6 cellular contexts compared by ENCODE assay signal in the genomic region with DNA sequence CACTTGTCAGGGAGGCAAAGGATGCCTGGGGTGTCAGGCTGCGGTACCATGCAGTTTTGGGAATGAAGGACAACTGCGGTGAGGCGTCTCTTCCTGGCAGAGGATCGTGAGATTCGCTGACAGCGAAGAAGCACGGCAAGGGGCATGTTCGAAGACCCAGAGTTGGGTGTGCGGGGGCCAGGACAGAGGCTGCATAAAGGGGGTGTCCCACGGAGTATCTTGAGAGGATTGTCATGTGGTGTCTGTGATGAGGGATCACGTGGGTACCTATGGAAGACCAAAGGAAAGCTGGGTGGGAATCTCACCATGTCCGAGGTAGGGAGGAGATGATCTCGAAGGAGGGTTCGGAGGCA. TPM values are rescaled to one million over a fixed set of nuclear protein-coding genes. Genes with fewer than 3 reads are reported as not detected.
DNase-seq lines count a peak whose midpoint lies in the region; ATAC-seq and TF ChIP-seq lines count a peak whose summit lies in the region.

No MANE protein-coding gene starts in this region.

- POLR2A ChIA-PET in GM10248 (lab: Yijun Ruan, JAX), result interaction anchor here (1.0 to 1.5 kb wide), 3 partner anchors 19 to 547 kb away, joined by 3 to 7 read pairs (median 5); a partner anchor contains a TSS
- POLR2A ChIA-PET in Panc1 (lab: Charles Lee), result interaction anchor here (0.6 to 0.8 kb wide), 2 partner anchors 19 to 94 kb away, joined by 3 read pairs; a partner anchor contains a TSS

- intact Hi-C loops in Panc1 (cut with micrococcal nuclease; ENCODE audit: unreplicated experiment), result no loop called here
- intact Hi-C loops in right cardiac atrium (cut with DNase I), result no loop called here

- no peak for TF ChIP-seq CTCF in GM10248 (IDR thresholded peaks at IDR 0.05; ENCODE audit: control extremely low read depth, extremely low read depth, low read depth, missing control alignments)
- no peak for TF ChIP-seq CTCF in Panc1 (IDR thresholded peaks at IDR 0.05)

- CTCF ChIA-PET in GM10248 (lab: Yijun Ruan, JAX) (interaction anchor here (1.0 to 2.4 kb wide), 14 partner anchors 12 to 114 kb away, joined by 3 to 25 read pairs (median 4); a partner anchor contains a TSS), Panc1 (lab: Charles Lee) (interaction anchor here (0.7 kb wide), 1 partner anchor 52 kb away, joined by 4 read pairs; no protein-coding TSS in a partner anchor)

- H3K4me3 ChIP-seq in Panc1 (ENCODE audit: low read depth in 2 of 2, low read length in 2 of 2) (peak overlapping the region; percentile 99), right cardiac atrium (ENCODE audit: low read length) (peak overlapping the region; percentile 90)

- no peaks in the 10 kb centered on the region for H3K9me3 ChIP-seq in Panc1 (ENCODE audit: control insufficient read depth, insufficient read depth, low read depth, low read length)
- H3K9me3 ChIP-seq in right cardiac atrium (ENCODE audit: control insufficient read depth, low read length), result no peaks in the 10 kb centered on the region

- H3K4me1 ChIP-seq in Panc1 (ENCODE audit: control insufficient read depth, insufficient read depth, low read length) (peaks cover 10% of the 10 kb centered on the region; the same call in 1 of the 2 replicates), right cardiac atrium (ENCODE audit: control insufficient read depth, insufficient read depth, low read length) (peaks cover 6% of the 10 kb centered on the region)

- TSS peak; percentile 91 for BruUV-seq in Panc1 (replicated peaks; lab: Mats Ljungman, UMichigan)

- ATAC-seq in Panc1 (peak; percentile 15), right cardiac atrium (peak; percentile 2 to 9), GM19351 (IDR thresholded peaks at IDR 0.05; ENCODE audit: unreplicated experiment) (no peak), GM21367 (IDR thresholded peaks at IDR 0.05; ENCODE audit: unreplicated experiment) (no peak)

- peak; percentile 14 for DNase-seq in GM10248 (ENCODE audit: extremely low spot score)
- DNase-seq in Panc1 (ENCODE audit: low read depth, low spot score), result no peak
- no peak for DNase-seq in right cardiac atrium
- peak; percentile 46 for DNase-seq in ureter (ENCODE audit: low spot score)

- 14% methylated on average over 14 of the region's 14 CpGs for whole genome bisulfite sequencing in right cardiac atrium

- H3K36me3 ChIP-seq in Panc1 (ENCODE audit: control insufficient read depth, insufficient read depth, low read length), result peaks cover 4% of the 10 kb centered on the region; the same call in 1 of the 2 replicates

- H3K27me3 ChIP-seq in Panc1 (ENCODE audit: control insufficient read depth, insufficient read depth, low read length) (no peaks in the 10 kb centered on the region), right cardiac atrium (ENCODE audit: control insufficient read depth, insufficient read depth) (no peaks in the 10 kb centered on the region)

- H3K27ac ChIP-seq in Panc1 (ENCODE audit: low read length) (peak overlapping the region; percentile 88), right cardiac atrium (ENCODE audit: low read length) (peak overlapping the region; percentile 87)

- in situ Hi-C loops in Panc1 (cut with HindIII; ENCODE audit: low pct_unique_long_range_greater_than_20kb, low sequenced_read_pairs), result no loop called here

RNA-seq across cellular contexts. Expression of a gene that starts 0.4 kb away (rescaled TPM):
- total RNA-seq in Panc1 (2021; ENCODE audit: unreplicated experiment) (33.0 TPM), right cardiac atrium (10 to 100 TPM; 14.2 to 21.5 (median 15.7) TPM), ureter (24.7 TPM)
- polyA plus RNA-seq in Panc1 (2012; ENCODE audit: insufficient read length), result 20.0 TPM
- 8.6 TPM for polyA plus RNA-seq in right cardiac atrium

RNA-seq across cellular contexts. Expression of a gene that starts 18.5 kb away (rescaled TPM):
- total RNA-seq in Panc1 (2021; ENCODE audit: unreplicated experiment), result 57.5 TPM
- 55.0 TPM for polyA plus RNA-seq in Panc1 (2012; ENCODE audit: insufficient read length)
- total RNA-seq in right cardiac atrium, result 10 to 100 TPM; 55.3 to 62.9 (median 59.5) TPM
- 93.6 TPM for polyA plus RNA-seq in right cardiac atrium
- 59.3 TPM for total RNA-seq in ureter

RNA-seq across cellular contexts. Expression of a gene that starts 40.9 kb away (rescaled TPM):
- total RNA-seq in Panc1 (2021; ENCODE audit: unreplicated experiment) (0.21 TPM), right cardiac atrium (1 to 10 TPM; 2.3 to 3.4 (median 2.7) TPM), ureter (49.3 TPM)
- 0.22 TPM for polyA plus RNA-seq in Panc1 (2012; ENCODE audit: insufficient read length)
- polyA plus RNA-seq in right cardiac atrium, result 3.7 TPM

RNA-seq across cellular contexts. Expression of a gene that starts 47.7 kb away (rescaled TPM):
- total RNA-seq in Panc1 (2021; ENCODE audit: unreplicated experiment), result 0.67 TPM
- 1.1 TPM for polyA plus RNA-seq in Panc1 (2012; ENCODE audit: insufficient read length)
- total RNA-seq in right cardiac atrium, result under 1 TPM in 3 of 4 donors, not detected in 1; 0.54 to 0.92 (median 0.66) TPM
- 0.45 TPM for polyA plus RNA-seq in right cardiac atrium
- 2.2 TPM for total RNA-seq in ureter

RNA-seq across cellular contexts. Expression of a gene that starts 53.6 kb away (rescaled TPM):
- 0.92 TPM for total RNA-seq in Panc1 (2021; ENCODE audit: unreplicated experiment)
- polyA plus RNA-seq in Panc1 (2012; ENCODE audit: insufficient read length), result 1.3 TPM
- total RNA-seq in right cardiac atrium, result 1 to 10 TPM in 2 of 4 donors, under 1 TPM in 2; 0.68 to 1.5 (median 0.95) TPM
- polyA plus RNA-seq in right cardiac atrium, result 1.3 TPM
- 4.4 TPM for total RNA-seq in ureter

Comparison
In these comparisons a context has a peak if more than half of its experiments do, and no peak if none do; other contexts are left out.
1. DNase-seq: peak in GM10248 (single experiment) and ureter (single experiment); none in Panc1 (single experiment) and right cardiac atrium (0 of 3).
2. ATAC-seq: peak in Panc1 (single experiment) and right cardiac atrium (2 of 2); none in GM19351 (single experiment) and GM21367 (single experiment).
3. RNA of a gene that starts 40.9 kb away (total RNA-seq): 49.3 TPM in ureter (single experiment); 2.3 to 3.4 TPM in right cardiac atrium and 0.21 TPM in Panc1 (single experiment); every median in the first group is over 10 times any median in the second.